ENCODE assay signal across 12 cellular contexts in genomic region chr10:35424680-35425285, GRCh38.
DNase-seq lines count a peak whose midpoint lies in the region; TF ChIP-seq lines count a peak whose summit lies in the region.
"Had no signal": no experiment of that assay in that cellular context is flagged by ENCODE, and none has a peak within 500 bp of the region (broad histone marks: within the 10 kb centered on the region; RNA-seq: fewer than 3 reads in every experiment).

No MANE protein-coding gene starts in this region.

- H3K36me3 ChIP-seq in muscle layer of duodenum (ENCODE audit: control insufficient read depth in 1 of 2, insufficient read depth in 2 of 2, low read length in 2 of 2) (no peaks in the 10 kb centered on the region), spleen (peaks cover 0 to 6% (median 0%) of the 10 kb centered on the region in 6 donors), tibial artery (no peaks in the 10 kb centered on the region)
- H3K36me3 ChIP-seq: suprapubic skin had no signal

- TF ChIP-seq POLR2A in spleen (IDR thresholded peaks at IDR 0.05) = no peak

- no peaks in the 10 kb centered on the region for H3K9me3 ChIP-seq in muscle layer of duodenum (ENCODE audit: control insufficient read depth in 1 of 2, low read length in 2 of 2)
- no peaks in the 10 kb centered on the region for H3K9me3 ChIP-seq in spleen
- H3K9me3 ChIP-seq in tibial artery = no peaks in the 10 kb centered on the region
- H3K9me3 ChIP-seq: suprapubic skin had no signal

- H3K4me3 Mint-ChIP-seq in HFFc6 = peak overlapping the region; percentile 41
- H3K4me3 Mint-ChIP-seq: activated CD8-positive, alpha-beta memory T cell treated with anti-CD3 and anti-CD28 coated beads, Interleukin-2, amount 10 ng/mL, durations not matched to agents 7 days and 5 days; memory B cell had no signal

- H3K27ac ChIP-seq in muscle layer of duodenum (ENCODE audit: low read length) (peak overlapping the region; percentile 58), spleen (no peak overlapping the region), tibial artery (peak overlapping the region in 1 of 2 donors; percentile 22)
- H3K27ac ChIP-seq: suprapubic skin had no signal

- H3K4me1 ChIP-seq in muscle layer of duodenum (ENCODE audit: control insufficient read depth in 1 of 2, insufficient read depth in 2 of 2, low read length in 2 of 2) = peaks cover 3 to 37% of the 10 kb centered on the region in 2 donors
- peaks cover 4 to 83% (median 52%) of the 10 kb centered on the region in 6 donors for H3K4me1 ChIP-seq in spleen
- H3K4me1 ChIP-seq in tibial artery = peaks cover 6 to 65% (median 32%) of the 10 kb centered on the region in 4 donors

- H3K27me3 ChIP-seq in muscle layer of duodenum (ENCODE audit: low read depth, low read length) = no peaks in the 10 kb centered on the region
- no peaks in the 10 kb centered on the region for H3K27me3 ChIP-seq in spleen (replicated peaks in 1 of 7)
- no peaks in the 10 kb centered on the region for H3K27me3 ChIP-seq in tibial artery
- H3K27me3 ChIP-seq: suprapubic skin had no signal

- H3K4me3 ChIP-seq in choroid plexus epithelial cell (ENCODE audit: low read depth, low read length) (no peak overlapping the region), muscle layer of duodenum (ENCODE audit: low read depth in 1 of 2, low read length in 2 of 2) (no peak overlapping the region), spleen (no peak overlapping the region), tibial artery (no peak overlapping the region)
- H3K4me3 ChIP-seq: suprapubic skin had no signal

- TF ChIP-seq CTCF in HFFc6 (IDR thresholded peaks at IDR 0.05) (no peak), choroid plexus epithelial cell (conservative IDR thresholded peaks at IDR 0.05; ENCODE audit: low read depth, low read length) (no peak), spleen (IDR thresholded peaks at IDR 0.05 in 8 of 11, conservative IDR thresholded peaks at IDR 0.05 in 3 of 11) (no peak), tibial artery (IDR thresholded peaks at IDR 0.05) (no peak)

- 84 to 93% (median 90%) methylated on average over 8 of the region's 8 CpGs for WGBS in spleen, 5 donors

- H3K36me3 Mint-ChIP-seq in HFFc6 (ENCODE audit: low read depth) = no peaks in the 10 kb centered on the region
- H3K36me3 Mint-ChIP-seq: activated CD8-positive, alpha-beta memory T cell treated with anti-CD3 and anti-CD28 coated beads, Interleukin-2, amount 10 ng/mL, durations not matched to agents 7 days and 5 days had no signal

- intact Hi-C loops in spleen (cut with DNase I; ENCODE audit: low total_unique reads) (no loop called here), tibial artery (cut with DNase I; ENCODE audit: low total_unique reads) (no loop called here)

- H3K27ac Mint-ChIP-seq in HFFc6 = peak overlapping the region; percentile 75
- H3K27ac Mint-ChIP-seq: activated CD8-positive, alpha-beta memory T cell treated with anti-CD3 and anti-CD28 coated beads, Interleukin-2, amount 10 ng/mL, durations not matched to agents 7 days and 5 days; memory B cell had no signal

- H3K27me3 Mint-ChIP-seq in HFFc6 (ENCODE audit: insufficient read depth) = no peaks in the 10 kb centered on the region; the same call in 1 of the 2 replicates
- H3K27me3 Mint-ChIP-seq: activated CD8-positive, alpha-beta memory T cell treated with anti-CD3 and anti-CD28 coated beads, Interleukin-2, amount 10 ng/mL, durations not matched to agents 7 days and 5 days; memory B cell had no signal

- H3K9me3 Mint-ChIP-seq in HFFc6 = no peaks in the 10 kb centered on the region
- H3K9me3 Mint-ChIP-seq: memory B cell had no signal

- H3K4me1 Mint-ChIP-seq in HFFc6 (ENCODE audit: low read depth) = peaks cover 66% of the 10 kb centered on the region

- DNase-seq in HFFc6 (no peak), choroid plexus epithelial cell (ENCODE audit: low read depth) (peak; percentile 43), superior temporal gyrus (ENCODE audit: extremely low spot score) (peak; percentile 24), spleen (no peak), tibial artery (no peak), NCI-H2107 (lab: John Stamatoyannopoulos, UW) (no peak)
- no peak for DNase-seq in activated T-cell treated with anti-CD3 and anti-CD28 coated beads, Interleukin-2, amount 50 U/mL, for 48 hours
- DNase-seq: activated CD8-positive, alpha-beta memory T cell treated with anti-CD3 and anti-CD28 coated beads, Interleukin-2, amount 10 ng/mL, durations not matched to agents 7 days and 5 days; activated naive CD4-positive, alpha-beta T cell had no signal

Comparison
In these comparisons a context has a peak if more than half of its experiments do, and no peak if none do; other contexts are left out.
1. DNase-seq: peak in choroid plexus epithelial cell (single experiment) and superior temporal gyrus (single experiment); none in HFFc6 (single experiment), spleen (single experiment), tibial artery (0 of 2), NCI-H2107 (single experiment) and activated T-cell treated with anti-CD3 and anti-CD28 coated beads, Interleukin-2, amount 50 U/mL, for 48 hours (0 of 2).